ENCODE assay signal across 24 cellular contexts in the genomic region with DNA sequence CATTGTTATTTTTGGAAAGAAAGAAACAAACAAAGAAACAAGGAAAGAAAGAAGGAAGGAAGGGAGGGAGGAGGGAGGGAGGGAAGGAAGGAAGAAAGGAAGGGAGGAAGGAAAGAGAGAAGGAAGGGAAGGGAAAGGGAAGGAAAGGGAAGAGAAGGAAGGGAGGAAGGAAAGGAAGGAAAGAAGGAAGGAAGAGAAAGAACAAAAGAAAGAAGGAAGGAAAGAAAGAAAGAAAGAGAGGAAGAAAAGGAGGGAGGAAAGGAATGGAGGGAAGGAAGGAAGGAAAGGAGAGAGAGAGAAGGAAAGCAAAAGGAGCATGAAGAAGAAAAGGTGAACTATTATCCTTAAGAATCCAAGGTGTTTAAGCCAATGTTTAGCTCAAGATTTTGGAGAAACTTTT.
A peak's percentile ranks its signal among the peaks of the same experiment; 100 is the strongest.
DNase-seq lines count a peak whose midpoint lies in the region; TF ChIP-seq lines count a peak whose summit lies in the region.
"Had no signal": no experiment of that assay in that cellular context is flagged by ENCODE, and none has a peak within 500 bp of the region (broad histone marks: within the 10 kb centered on the region; RNA-seq: fewer than 3 reads in every experiment).

No MANE protein-coding gene starts in this region.

- TF ChIP-seq CTCF in Caco-2 (IDR thresholded peaks at IDR 0.05; ENCODE audit: insufficient read depth in 1 of 2, low read depth in 1 of 2, low read length in 1 of 2, severe bottlenecking in 1 of 2, unreplicated experiment in 1 of 2) (no peak), Calu3 (IDR thresholded peaks at IDR 0.05; ENCODE audit: unreplicated experiment) (no peak), Loucy (conservative IDR thresholded peaks at IDR 0.05; ENCODE audit: low read length) (no peak)

- peaks cover 11% of the 10 kb centered on the region for H3K9me3 Mint-ChIP-seq in Caco-2 (ENCODE audit: unreplicated experiment)
- no peaks in the 10 kb centered on the region for H3K9me3 Mint-ChIP-seq in Calu3 (ENCODE audit: low read depth, unreplicated experiment)
- H3K9me3 Mint-ChIP-seq: CD8-positive, alpha-beta memory T cell had no signal

- H3K36me3 ChIP-seq in Caco-2 (ENCODE audit: control insufficient read depth, insufficient read depth, low read length) = no peaks in the 10 kb centered on the region; the same call in 1 of the 2 replicates
- H3K36me3 ChIP-seq in Loucy (ENCODE audit: insufficient read depth, low read length) = no peaks in the 10 kb centered on the region
- H3K36me3 ChIP-seq: BE2C, BLaER1 had no signal

- H3K4me1 Mint-ChIP-seq in Caco-2 (ENCODE audit: low read depth, unreplicated experiment) (peaks cover 27% of the 10 kb centered on the region), Calu3 (ENCODE audit: low read depth, unreplicated experiment) (peaks cover 40% of the 10 kb centered on the region)

- H3K4me3 Mint-ChIP-seq in Caco-2 (ENCODE audit: unreplicated experiment) = no peak overlapping the region
- H3K4me3 Mint-ChIP-seq in Calu3 (ENCODE audit: low read depth, unreplicated experiment) = no peak overlapping the region
- H3K4me3 Mint-ChIP-seq: CD14-positive monocyte; CD4-positive, alpha-beta memory T cell; CD4-positive, CD25-positive, alpha-beta regulatory T cell; CD8-positive, alpha-beta memory T cell had no signal

- H3K79me2 ChIP-seq in Loucy (ENCODE audit: insufficient read depth, low read length) = peaks cover 81% of the 10 kb centered on the region

- H3K27ac Mint-ChIP-seq in Caco-2 (ENCODE audit: unreplicated experiment) = peak overlapping the region; percentile 25
- peak overlapping the region; percentile 68 for H3K27ac Mint-ChIP-seq in Calu3 (ENCODE audit: unreplicated experiment)
- H3K27ac Mint-ChIP-seq: CD4-positive, alpha-beta memory T cell; CD4-positive, CD25-positive, alpha-beta regulatory T cell; CD8-positive, alpha-beta memory T cell had no signal

- H3K27me3 ChIP-seq in Caco-2 (replicated peaks; ENCODE audit: control insufficient read depth, insufficient read depth, low read length) (no peaks in the 10 kb centered on the region), Loucy (ENCODE audit: insufficient read depth, low read length, poor library complexity, severe bottlenecking) (no peaks in the 10 kb centered on the region)
- H3K27me3 ChIP-seq: BE2C, BLaER1 had no signal

- BruUV-seq in Caco-2 (replicated peaks; lab: Mats Ljungman, UMichigan) = no TSS peak
- BruUV-seq in Calu3 (replicated peaks; lab: Mats Ljungman, UMichigan) = no TSS peak

- no peaks in the 10 kb centered on the region for H3K9me2 ChIP-seq in Loucy (replicated peaks; ENCODE audit: low read depth, low read length)

- intact Hi-C loops in Caco-2 (cut with micrococcal nuclease; ENCODE audit: unreplicated experiment) = no loop called here
- intact Hi-C loops in Calu3 (cut with micrococcal nuclease; ENCODE audit: unreplicated experiment) = loop anchor here (5.0 to 10.0 kb wide), 3 partner anchors 95 to 262 kb away; a partner anchor contains a TSS

- H2AFZ ChIP-seq in Loucy (ENCODE audit: low read length) = no peak overlapping the region

- peak overlapping the region; percentile 95 for H3K9ac ChIP-seq in Loucy (ENCODE audit: low read depth, low read length, poor library complexity, severe bottlenecking)
- H3K9ac ChIP-seq: BLaER1 had no signal

- POLR2A ChIA-PET in Caco-2 (lab: Charles Lee) = no interaction called here

- CTCF ChIA-PET in Caco-2 (lab: Charles Lee) (no interaction called here), Calu3 (lab: Charles Lee) (interaction anchor here (0.5 kb wide), 1 partner anchor 834 kb away, joined by 3 read pairs; no protein-coding TSS in a partner anchor)

- peaks cover 8% of the 10 kb centered on the region for H3F3A ChIP-seq in Loucy (ENCODE audit: low read depth)

- H3K36me3 Mint-ChIP-seq in Caco-2 (ENCODE audit: insufficient read depth, unreplicated experiment) (peaks cover 6% of the 10 kb centered on the region), Calu3 (ENCODE audit: insufficient read depth, unreplicated experiment) (no peaks in the 10 kb centered on the region)
- H3K36me3 Mint-ChIP-seq: CD14-positive monocyte; CD4-positive, alpha-beta memory T cell; CD4-positive, CD25-positive, alpha-beta regulatory T cell had no signal

- H4K20me1 ChIP-seq in Loucy (ENCODE audit: insufficient read depth, low read length, poor library complexity, severe bottlenecking) = no peaks in the 10 kb centered on the region
- H4K20me1 ChIP-seq: BLaER1 had no signal

- no peaks in the 10 kb centered on the region for H3K27me3 Mint-ChIP-seq in Caco-2 (ENCODE audit: insufficient read depth, unreplicated experiment)
- H3K27me3 Mint-ChIP-seq in Calu3 (ENCODE audit: unreplicated experiment) = no peaks in the 10 kb centered on the region
- H3K27me3 Mint-ChIP-seq: CD4-positive, CD25-positive, alpha-beta regulatory T cell had no signal

- DNase-seq in Caco-2 = no peak
- DNase-seq in Calu3 = no peak
- no peak for DNase-seq in stimulated activated naive CD4-positive, alpha-beta T cell (lab: John Stamatoyannopoulos, UW)
- DNase-seq in midbrain (lab: John Stamatoyannopoulos, UW) = no peak
- no peak for DNase-seq in inferior parietal cortex (ENCODE audit: extremely low spot score)
- DNase-seq: 8988T; ACHN; BE2C; C1 segment of cervical spinal cord; CD4-positive, alpha-beta memory T cell; CD4-positive, CD25-positive, alpha-beta regulatory T cell; CD8-positive, alpha-beta memory T cell; COR-L47; DMS 273 treated with DMSO at 0.1 percent for 48 hours; DMS153; DMS53; DMS79; DND-41; EL; GDM1 had no signal

- H3K9me3 ChIP-seq in Caco-2 = no peaks in the 10 kb centered on the region
- no peaks in the 10 kb centered on the region for H3K9me3 ChIP-seq in Loucy (ENCODE audit: insufficient read depth, low read depth, low read length)
- H3K9me3 ChIP-seq: BE2C, BLaER1 had no signal

- H3K4me1 ChIP-seq in Caco-2 (peaks cover 30% of the 10 kb centered on the region), Loucy (ENCODE audit: insufficient read depth, low read length, poor library complexity, severe bottlenecking) (peaks cover 85% of the 10 kb centered on the region)
- H3K4me1 ChIP-seq: BE2C had no signal

- peak overlapping the region; percentile 98 for H3K4me2 ChIP-seq in Loucy (ENCODE audit: low read depth, low read length, poor library complexity, severe bottlenecking)
- H3K4me2 ChIP-seq: BLaER1 had no signal

- H3K4me3 ChIP-seq in Caco-2 (ENCODE audit: low read depth, low read length) (no peak overlapping the region), Loucy (ENCODE audit: low read length, poor library complexity, severe bottlenecking) (no peak overlapping the region)
- H3K4me3 ChIP-seq: BLaER1, GM12878 had no signal
